In the genomic region with DNA sequence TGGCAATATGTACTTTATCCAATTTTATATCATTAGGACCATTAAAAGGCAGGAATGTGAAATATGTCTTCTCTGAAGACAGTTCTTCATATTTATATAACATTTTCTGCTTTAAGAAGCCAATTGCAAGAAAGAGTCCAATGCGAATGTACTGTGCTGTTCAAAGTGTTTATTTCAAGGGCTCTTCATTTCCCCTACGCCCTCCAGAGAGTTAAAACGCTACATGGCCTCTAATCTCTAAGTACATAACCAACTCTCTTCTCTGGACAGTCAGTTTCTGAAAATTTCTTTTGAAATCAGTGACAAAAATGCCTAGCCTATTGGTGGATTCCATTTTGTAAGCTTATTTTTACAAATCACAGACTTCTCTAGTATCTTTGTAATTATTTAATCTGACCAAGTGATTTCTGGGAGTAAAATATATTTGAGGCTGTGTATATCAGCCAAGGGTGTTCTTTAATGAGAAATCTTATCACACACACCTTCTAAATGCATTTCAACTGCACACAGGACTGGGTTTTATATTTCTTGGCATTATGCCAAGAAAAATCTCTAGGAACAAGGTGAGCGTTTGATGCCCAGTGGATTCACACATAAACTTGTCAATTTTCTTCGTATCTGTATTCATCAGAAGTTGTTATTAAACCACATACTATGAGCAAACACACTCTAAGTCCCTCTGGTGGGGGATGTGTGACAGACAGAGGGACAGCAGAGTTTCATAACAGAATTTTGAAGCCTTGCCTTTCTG, we compare ENCODE assay signal across 21 cellular contexts. TPM values are rescaled to one million over a fixed set of nuclear protein-coding genes. Genes with fewer than 3 reads are reported as not detected.
DNase-seq lines count a peak whose midpoint lies in the region; ATAC-seq and TF ChIP-seq lines count a peak whose summit lies in the region.
"Had no signal": no experiment of that assay in that cellular context is flagged by ENCODE, and none has a peak within 500 bp of the region (broad histone marks: within the 10 kb centered on the region; RNA-seq: fewer than 3 reads in every experiment).

No MANE protein-coding gene starts in this region.

- H3K27ac ChIP-seq in C4-2B (no peak overlapping the region), SK-N-MC (peak overlapping the region; percentile 54; the same call in 1 of the 2 replicates), esophagus squamous epithelium (no peak overlapping the region)
- H3K27ac ChIP-seq: A549, GM23248, SJSA1 had no signal

- TF ChIP-seq CTCF in C4-2B (conservative IDR thresholded peaks at IDR 0.05) (peak; percentile 31), esophagus squamous epithelium (IDR thresholded peaks at IDR 0.05) (no peak)

- H3K4me1 Mint-ChIP-seq in activated naive CD4-positive, alpha-beta T cell treated with anti-CD3 and anti-CD28 coated beads for 36 hours (ENCODE audit: low read depth): no peaks in the 10 kb centered on the region
- H3K4me1 Mint-ChIP-seq: CD4-positive, CD25-positive, alpha-beta regulatory T cell; IgD-negative memory B cell; T-cell had no signal

- no peak overlapping the region for H3K4me3 Mint-ChIP-seq in activated naive CD4-positive, alpha-beta T cell treated with anti-CD3 and anti-CD28 coated beads for 36 hours
- H3K4me3 Mint-ChIP-seq: CD4-positive, CD25-positive, alpha-beta regulatory T cell; IgD-negative memory B cell; T-cell had no signal

- H3K36me3 Mint-ChIP-seq in activated naive CD4-positive, alpha-beta T cell treated with anti-CD3 and anti-CD28 coated beads for 36 hours (ENCODE audit: low read depth): no peaks in the 10 kb centered on the region
- H3K36me3 Mint-ChIP-seq: CD4-positive, CD25-positive, alpha-beta regulatory T cell; T-cell had no signal

- H3K9me3 Mint-ChIP-seq in activated naive CD4-positive, alpha-beta T cell treated with anti-CD3 and anti-CD28 coated beads for 36 hours: no peaks in the 10 kb centered on the region
- H3K9me3 Mint-ChIP-seq: IgD-negative memory B cell, T-cell had no signal

- peaks cover 14% of the 10 kb centered on the region for H3K27me3 Mint-ChIP-seq in activated naive CD4-positive, alpha-beta T cell treated with anti-CD3 and anti-CD28 coated beads for 36 hours (ENCODE audit: low read depth)
- H3K27me3 Mint-ChIP-seq: CD4-positive, CD25-positive, alpha-beta regulatory T cell had no signal

- intact Hi-C loops in activated naive CD4-positive, alpha-beta T cell treated with anti-CD3 and anti-CD28 coated beads for 36 hours (cut with micrococcal nuclease): no loop called here
- intact Hi-C loops in esophagus squamous epithelium (cut with DNase I): no loop called here

- DNase-seq in NCI-H2107 treated with DMSO at 0.1 percent for 48 hours (lab: John Stamatoyannopoulos, UW; ENCODE audit: unreplicated experiment) (peak; percentile 24), NCI-H2107 (lab: John Stamatoyannopoulos, UW) (no peak), NCI-H1105 treated with DMSO at 0.1 percent for 48 hours (lab: John Stamatoyannopoulos, UW) (peak; percentile 80), SK-N-MC (ENCODE audit: low read depth, low spot score) (no peak), esophagus squamous epithelium (lab: John Stamatoyannopoulos, UW) (no peak)
- no peak for DNase-seq in activated naive CD4-positive, alpha-beta T cell treated with anti-CD3 and anti-CD28 coated beads for 36 hours
- DNase-seq: CD4-positive, CD25-positive, alpha-beta regulatory T cell; EL; GM23248; NCI-H1694 treated with DMSO at 0.1 percent for 48 hours; NCI-H446; NK-92 treated with Interleukin-12 subunit alpha and Interleukin-12 subunit beta, amount 100 ng/mL, for 24 hours; PC-3; T-cell; T1000 had no signal

- ATAC-seq in GM18861 (IDR thresholded peaks at IDR 0.05; ENCODE audit: unreplicated experiment): no peak
- ATAC-seq: A549, HCT116, PC-3, T-cell had no signal

- peaks cover 0 to 5% (median 0%) of the 10 kb centered on the region in 4 donors for H3K27me3 ChIP-seq in esophagus squamous epithelium
- H3K27me3 ChIP-seq: SJSA1 had no signal

- H3K9me3 ChIP-seq in SK-N-MC (ENCODE audit: low read depth, low read length) (no peaks in the 10 kb centered on the region), esophagus squamous epithelium (no peaks in the 10 kb centered on the region)
- H3K9me3 ChIP-seq: A549, SJSA1 had no signal

- no peak overlapping the region for H3K27ac Mint-ChIP-seq in activated naive CD4-positive, alpha-beta T cell treated with anti-CD3 and anti-CD28 coated beads for 36 hours
- H3K27ac Mint-ChIP-seq: CD4-positive, CD25-positive, alpha-beta regulatory T cell; IgD-negative memory B cell; T-cell had no signal

- H3K4me1 ChIP-seq in esophagus squamous epithelium: no peaks in the 10 kb centered on the region
- H3K4me1 ChIP-seq: A549, SJSA1 had no signal

- WGBS in esophagus squamous epithelium, 2 donors: 68 to 77% methylated on average over 5 of the region's 5 CpGs

- H3K4me3 ChIP-seq in SK-N-MC (peak overlapping the region; percentile 20), esophagus squamous epithelium (no peak overlapping the region)
- H3K4me3 ChIP-seq: A549, GM23248, SJSA1 had no signal

- CTCF ChIA-PET in activated naive CD4-positive, alpha-beta T cell treated with anti-CD3 and anti-CD28 coated beads for 36 hours (lab: Charles Lee): no interaction called here

- no peaks in the 10 kb centered on the region for H3K36me3 ChIP-seq in SK-N-MC (ENCODE audit: insufficient read depth, low read length)
- no peaks in the 10 kb centered on the region for H3K36me3 ChIP-seq in esophagus squamous epithelium
- H3K36me3 ChIP-seq: SJSA1 had no signal

- H3K9ac ChIP-seq in SK-N-MC (ENCODE audit: insufficient read length): no peak overlapping the region
- H3K9ac ChIP-seq: GM23248 had no signal

- TF ChIP-seq POLR2A in esophagus squamous epithelium (IDR thresholded peaks at IDR 0.05): no peak

RNA-seq across cellular contexts. Expression of gene KCNAB1, which starts 51.3 kb away (rescaled TPM):
- not detected for total RNA-seq in activated naive CD4-positive, alpha-beta T cell treated with anti-CD3 and anti-CD28 coated beads for 36 hours
- total RNA-seq in esophagus squamous epithelium: 1 to 10 TPM in 2 of 4 donors, under 1 TPM in 2; 0.40 to 6.6 (median 1.3) TPM
- total RNA-seq: GM23248, PC-3 had no signal

Comparison
In these comparisons a context has a peak if more than half of its experiments do, and no peak if none do; other contexts are left out.
1. DNase-seq: peak in NCI-H2107 treated with DMSO at 0.1 percent for 48 hours (single experiment) and NCI-H1105 treated with DMSO at 0.1 percent for 48 hours (single experiment); none in NCI-H2107 (single experiment), SK-N-MC (single experiment), activated naive CD4-positive, alpha-beta T cell treated with anti-CD3 and anti-CD28 coated beads for 36 hours (single experiment) and esophagus squamous epithelium (single experiment).